In genomic region chr6:24583463-24584389, GRCh38 we compare ENCODE assay signal across 9 cellular contexts.
DNase-seq lines count a peak whose midpoint lies in the region; FAIRE-seq and TF ChIP-seq lines count a peak whose summit lies in the region.
"Had no signal": no experiment of that assay in that cellular context is flagged by ENCODE, and none has a peak within 500 bp of the region (broad histone marks: within the 10 kb centered on the region; RNA-seq: fewer than 3 reads in every experiment).

No MANE protein-coding gene starts in this region.

- H3K27me3 ChIP-seq in astrocyte (ENCODE audit: insufficient read depth, low read length) (no peaks in the 10 kb centered on the region), hepatocyte (no peaks in the 10 kb centered on the region), skeletal muscle satellite cell (ENCODE audit: control insufficient read depth, insufficient read depth, low read length) (peaks cover 11% of the 10 kb centered on the region)

- H3K9me2 ChIP-seq in hepatocyte (replicated peaks; ENCODE audit: insufficient read depth), result no peaks in the 10 kb centered on the region

- no peak overlapping the region for H3K27ac ChIP-seq in astrocyte (ENCODE audit: low read depth, low read length)
- H3K27ac ChIP-seq in hepatocyte, result peak overlapping the region; percentile 29
- H3K27ac ChIP-seq: epithelial cell of prostate had no signal

- H3K79me2 ChIP-seq in astrocyte (ENCODE audit: insufficient read depth, low read length) (no peaks in the 10 kb centered on the region), hepatocyte (no peaks in the 10 kb centered on the region)

- H3K4me1 ChIP-seq in astrocyte (ENCODE audit: insufficient read depth, low read length) (peaks cover 3% of the 10 kb centered on the region), hepatocyte (ENCODE audit: insufficient read depth) (peaks cover 11% of the 10 kb centered on the region), skeletal muscle satellite cell (ENCODE audit: control insufficient read depth, insufficient read depth, low read length) (peaks cover 8% of the 10 kb centered on the region)

- no peaks in the 10 kb centered on the region for H3K36me3 Mint-ChIP-seq in astrocyte (ENCODE audit: low read depth, unreplicated experiment)

- no peak overlapping the region for H2AFZ ChIP-seq in astrocyte (ENCODE audit: low read depth, low read length)
- peak overlapping the region; percentile 32 for H2AFZ ChIP-seq in hepatocyte

- H3K9me3 ChIP-seq in astrocyte (ENCODE audit: insufficient read depth, low read depth, low read length) (no peaks in the 10 kb centered on the region), hepatocyte (ENCODE audit: low read depth) (no peaks in the 10 kb centered on the region), skeletal muscle satellite cell (replicated peaks; ENCODE audit: low read length) (no peaks in the 10 kb centered on the region)

- 28% methylated on average over 15 of the region's 15 CpGs for WGBS in hepatocyte (ENCODE audit: low lambda C conversion rate, missing lambda C conversion rate)

- H3K9ac ChIP-seq in astrocyte (ENCODE audit: low read length), result no peak overlapping the region
- H3K9ac ChIP-seq in skeletal muscle satellite cell (ENCODE audit: low read depth, low read length), result no peak overlapping the region

- TF ChIP-seq CTCF in HFF-Myc (IDR thresholded peaks at IDR 0.05; ENCODE audit: low read depth, low read length, missing control alignments) (peak; percentile 75), astrocyte (IDR thresholded peaks at IDR 0.05; ENCODE audit: insufficient read depth, low read depth, low read length) (peak; percentile 77), hepatocyte (IDR thresholded peaks at IDR 0.05; ENCODE audit: poor library complexity) (peak; percentile 80)

- no peak overlapping the region for H3K4me3 Mint-ChIP-seq in astrocyte (ENCODE audit: unreplicated experiment)

- peak; percentile 32 for FAIRE-seq in astrocyte (lab: Jason Lieb, UNC)

- no peaks in the 10 kb centered on the region for H3K4me1 Mint-ChIP-seq in astrocyte (ENCODE audit: low read depth, unreplicated experiment)

- no peaks in the 10 kb centered on the region for H4K20me1 ChIP-seq in astrocyte (ENCODE audit: insufficient read depth, low read length)
- H4K20me1 ChIP-seq in hepatocyte (ENCODE audit: insufficient read depth, poor library complexity, severe bottlenecking), result no peaks in the 10 kb centered on the region

- no peaks in the 10 kb centered on the region for H3K27me3 Mint-ChIP-seq in astrocyte (ENCODE audit: low read depth, unreplicated experiment)

- no peak overlapping the region for H3K27ac Mint-ChIP-seq in astrocyte (ENCODE audit: unreplicated experiment)

- peaks cover 1% of the 10 kb centered on the region for H3K9me3 Mint-ChIP-seq in astrocyte (ENCODE audit: unreplicated experiment)

- H3K36me3 ChIP-seq in astrocyte (ENCODE audit: insufficient read depth, low read length) (no peaks in the 10 kb centered on the region), hepatocyte (replicated peaks; ENCODE audit: insufficient read depth, low read depth) (no peaks in the 10 kb centered on the region), skeletal muscle satellite cell (ENCODE audit: insufficient read depth, low read length) (no peaks in the 10 kb centered on the region)

- H3K4me3 ChIP-seq in HFF-Myc (replicated peaks; ENCODE audit: low read depth, low read length) (no peak overlapping the region), astrocyte (ENCODE audit: insufficient read depth, low read depth, low read length) (no peak overlapping the region), hepatocyte (no peak overlapping the region), skeletal muscle satellite cell (ENCODE audit: low read length) (no peak overlapping the region)

- peak overlapping the region; percentile 53 for H3K4me2 ChIP-seq in astrocyte (ENCODE audit: low read length)
- H3K4me2 ChIP-seq in hepatocyte, result peak overlapping the region; percentile 41
- peak overlapping the region; percentile 0 for H3K4me2 ChIP-seq in skeletal muscle satellite cell (ENCODE audit: low read length)

- DNase-seq in DMS79 treated with DMSO at 0.1 percent for 48 hours (lab: John Stamatoyannopoulos, UW) (peak; percentile 99), HFF-Myc (ENCODE audit: extremely low read depth, low read depth) (peak; percentile 15), NCI-H1694 treated with DMSO at 0.1 percent for 48 hours (lab: John Stamatoyannopoulos, UW) (peak; percentile 31), T-helper 2 cell (peak; percentile 27 to 75 (median 55)), astrocyte (ENCODE audit: low read depth) (peak; percentile 71), hepatocyte (ENCODE audit: low spot score) (peak; percentile 82), 8988T (no peak)

Comparison
In these comparisons a context has a peak if more than half of its experiments do, and no peak if none do; other contexts are left out.
1. H3K4me2 ChIP-seq: peak in every context shown above with its lines; median percentile 53 in astrocyte; 41 in hepatocyte; 0 in skeletal muscle satellite cell.